ENCODE assay signal across 8 cellular contexts in the genomic region with DNA sequence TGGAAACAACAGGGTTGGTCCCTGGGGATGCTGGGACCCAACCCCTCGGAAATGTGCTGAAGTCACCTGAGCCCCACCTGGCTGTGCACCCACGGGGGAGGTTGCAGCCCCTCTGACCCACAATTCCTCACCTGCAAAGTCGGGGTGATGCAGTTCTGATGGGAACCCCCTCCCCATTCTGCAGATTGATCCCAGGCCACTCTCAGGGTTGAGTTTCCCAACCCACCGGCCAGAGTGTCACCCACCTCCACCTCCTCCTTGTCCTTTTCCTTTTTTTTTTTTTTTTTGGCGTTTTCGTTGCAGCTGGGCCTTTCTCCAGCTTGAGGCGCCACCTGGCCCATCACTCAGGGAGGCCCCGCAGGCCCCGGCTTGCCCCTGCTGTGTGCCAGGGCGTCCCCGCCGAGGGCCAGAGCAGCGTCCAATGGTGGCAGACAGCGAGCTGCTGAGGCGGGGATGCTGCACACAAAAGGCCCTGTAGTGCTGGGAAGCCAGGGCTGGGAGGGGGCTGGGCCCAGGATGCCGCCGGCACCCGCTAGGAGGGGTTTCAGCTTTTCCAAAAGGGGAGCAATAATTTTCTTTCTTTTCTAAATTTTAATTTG. TPM values are rescaled to one million over a fixed set of nuclear protein-coding genes. Genes with fewer than 3 reads are reported as not detected.
DNase-seq lines count a peak whose midpoint lies in the region; ATAC-seq and TF ChIP-seq lines count a peak whose summit lies in the region.

No MANE protein-coding gene starts in this region.

- peak overlapping the region in 1 of 2 experiments; percentile 2; a peak in 1 of 4 replicates for H3K4me3 ChIP-seq in SK-N-SH (ENCODE audit: low read depth in 2 of 2, low read length in 1 of 2)
- no peak overlapping the region for H3K4me3 ChIP-seq in testis

- ATAC-seq in activated CD4-positive, CD25-positive, alpha-beta regulatory T cell treated with anti-CD3 and anti-CD28 coated beads, Interleukin-2, amount 50 U/mL, for 24 hours: no peak

- H3K27me3 ChIP-seq in SK-N-SH (ENCODE audit: insufficient read depth) (no peaks in the 10 kb centered on the region), testis (no peaks in the 10 kb centered on the region)

- H3K9me3 ChIP-seq in SK-N-SH: no peaks in the 10 kb centered on the region
- no peaks in the 10 kb centered on the region for H3K9me3 ChIP-seq in testis

- H3K9me2 ChIP-seq in SK-N-SH: no peaks in the 10 kb centered on the region

- H4K20me1 ChIP-seq in SK-N-SH (ENCODE audit: insufficient read depth): peaks cover 5% of the 10 kb centered on the region; the same call in 1 of the 2 replicates

- 0 out of 4 replicates have a peak, but pooled peaks of 1 of the 2 experiments have one; percentile 31 for TF ChIP-seq EP300 in SK-N-SH (IDR thresholded peaks at IDR 0.05; ENCODE audit: borderline replicate concordance in 1 of 2, low read depth in 1 of 2, low read length in 1 of 2)

- no peak overlapping the region for H3K9ac ChIP-seq in SK-N-SH

- H3K79me2 ChIP-seq in SK-N-SH (ENCODE audit: insufficient read depth): peaks cover 45% of the 10 kb centered on the region

- no peak overlapping the region for H2AFZ ChIP-seq in SK-N-SH (ENCODE audit: low read depth)

- peak; percentile 8 to 96 (median 87) for DNase-seq in NCI-H1417 (lab: John Stamatoyannopoulos, UW)
- DNase-seq in SK-N-SH: peak; percentile 87
- peak; percentile 54 for DNase-seq in inferior parietal cortex (ENCODE audit: extremely low spot score)
- peak; percentile 64 for DNase-seq in testis
- no peak for DNase-seq in cerebellar cortex (ENCODE audit: low spot score)
- no peak for DNase-seq in activated CD4-positive, CD25-positive, alpha-beta regulatory T cell treated with anti-CD3 and anti-CD28 coated beads, Interleukin-2, amount 50 U/mL, for 72 hours
- DNase-seq in HuH-7 (ENCODE audit: low spot score): no peak

- TF ChIP-seq POLR2A in testis (IDR thresholded peaks at IDR 0.05): no peak

- H3K36me3 ChIP-seq in SK-N-SH (replicated peaks in 1 of 2; ENCODE audit: control insufficient read depth in 1 of 2, insufficient read depth in 2 of 2, low read length in 1 of 2) (peaks cover 5 to 27% of the 10 kb centered on the region in 2 experiments), testis (ENCODE audit: low read depth, missing control alignments) (no peaks in the 10 kb centered on the region)

- peak overlapping the region; percentile 43; the same call in 1 of the 2 replicates for H3K4me2 ChIP-seq in SK-N-SH

- intact Hi-C loops in testis (cut with DNase I; ENCODE audit: low total_unique reads): no loop called here

- peaks cover 20% of the 10 kb centered on the region for H3F3A ChIP-seq in SK-N-SH (replicated peaks; ENCODE audit: insufficient read depth)

- POLR2A ChIA-PET in SK-N-SH (lab: Yijun Ruan, JAX): interaction anchor here (0.6 kb wide), 1 partner anchor 13 kb away, joined by 3 read pairs; no protein-coding TSS in a partner anchor

- H3K4me1 ChIP-seq in SK-N-SH (ENCODE audit: control insufficient read depth in 1 of 2, insufficient read depth in 2 of 2, low read depth in 1 of 2, low read length in 1 of 2): peaks cover 17 to 56% of the 10 kb centered on the region in 2 experiments; a peak in 2 of 4 replicates
- peaks cover 41% of the 10 kb centered on the region for H3K4me1 ChIP-seq in testis

- 49% methylated on average over 17 of the region's 18 CpGs for WGBS in SK-N-SH (ENCODE audit: low lambda C conversion rate)
- 26 to 42% methylated on average over 18 of the region's 18 CpGs for WGBS in testis, 2 donors

- TF ChIP-seq RAD21 in SK-N-SH (IDR thresholded peaks at IDR 0.05; ENCODE audit: low read length): no peak

- CTCF ChIA-PET in SK-N-SH (lab: Yijun Ruan, JAX): interaction anchor here (0.9 to 4.5 kb wide), 5 partner anchors 10 to 94 kb away, joined by 3 to 23 read pairs (median 6); no protein-coding TSS in a partner anchor

- H3K27ac ChIP-seq in SK-N-SH (ENCODE audit: low read depth in 2 of 2, low read length in 1 of 2) (peak overlapping the region; percentile 12 to 99; a peak in 3 of 4 replicates), testis (peak overlapping the region; percentile 42 to 76)

- TF ChIP-seq CTCF in SK-N-SH (IDR thresholded peaks at IDR 0.05) (no peak), testis (IDR thresholded peaks at IDR 0.05) (no peak)

TF ChIP-seq in SK-N-SH, 30 proteins besides CTCF, POLR2A, EP300 and RAD21:
- TF ChIP-seq POLR2AphosphoS5 (IDR thresholded peaks at IDR 0.05; ENCODE audit: low read depth, low read length) (no peak), MEF2A (IDR thresholded peaks at IDR 0.05; ENCODE audit: borderline replicate concordance, low read depth) (no peak), CHD2 (IDR thresholded peaks at IDR 0.05; ENCODE audit: low read length, partially characterized antibody) (peak; percentile 24), FOXJ3 (CRISPR knock-in tag; IDR thresholded peaks at IDR 0.05) (0 out of 2 replicates have a peak, but pooled peaks have one; percentile 41)
TF ChIP-seq in SK-N-SH: peak in this region for 2.

RNA-seq across cellular contexts. Expression of gene PIK3R2, which starts 4.6 kb away (rescaled TPM):
- polyA plus RNA-seq in SK-N-SH (2012; rRNA removed): 27.5 and 36.6 TPM in 2 replicates
- 17.4 and 30.3 TPM in 2 replicates for polyA plus RNA-seq in SK-N-SH (2012; cell fraction: cytosol; rRNA removed)
- 52.1 and 53.0 TPM in 2 replicates for polyA plus RNA-seq in SK-N-SH (2012; cell fraction: nucleus; rRNA removed)
- total RNA-seq in testis: 10 to 100 TPM; 87.6 to 94.3 TPM
- polyA plus RNA-seq in testis (ENCODE audit: insufficient read depth, low read depth, low replicate concordance): 21.0 TPM

RNA-seq across cellular contexts. Expression of gene IFI30, which starts 16.0 kb away (rescaled TPM):
- polyA plus RNA-seq in SK-N-SH (2012; rRNA removed) (10.7 and 11.6 TPM in 2 replicates), testis (ENCODE audit: insufficient read depth, low read depth, low replicate concordance) (47.6 TPM)
- 4.4 and 6.7 TPM in 2 replicates for polyA plus RNA-seq in SK-N-SH (2012; cell fraction: cytosol; rRNA removed)
- polyA plus RNA-seq in SK-N-SH (2012; cell fraction: nucleus; rRNA removed): 4.5 and 5.5 TPM in 2 replicates
- total RNA-seq in testis: 1 to 10 TPM; 3.2 to 7.4 TPM

RNA-seq across cellular contexts. Expression of gene MPV17L2, which starts 35.5 kb away (rescaled TPM):
- polyA plus RNA-seq in SK-N-SH (2012; rRNA removed): 17.5 and 20.6 TPM in 2 replicates
- 9.7 and 13.5 TPM in 2 replicates for polyA plus RNA-seq in SK-N-SH (2012; cell fraction: cytosol; rRNA removed)
- polyA plus RNA-seq in SK-N-SH (2012; cell fraction: nucleus; rRNA removed): 8.2 and 8.6 TPM in 2 replicates
- total RNA-seq in testis: 10 to 100 TPM; 15.2 to 15.8 TPM
- polyA plus RNA-seq in testis (ENCODE audit: insufficient read depth, low read depth, low replicate concordance): 11.2 TPM

RNA-seq across cellular contexts. Expression of gene RAB3A, which starts 46.3 kb away (rescaled TPM):
- polyA plus RNA-seq in SK-N-SH (2012; rRNA removed) (9.1 and 9.7 TPM in 2 replicates), testis (ENCODE audit: insufficient read depth, low read depth, low replicate concordance) (6.3 TPM)
- polyA plus RNA-seq in SK-N-SH (2012; cell fraction: cytosol; rRNA removed): 7.7 and 10.0 TPM in 2 replicates
- polyA plus RNA-seq in SK-N-SH (2012; cell fraction: nucleus; rRNA removed): 13.1 and 19.6 TPM in 2 replicates
- total RNA-seq in testis: 1 to 10 TPM; 2.8 to 4.6 TPM

RNA-seq across cellular contexts. Expression of gene MAST3, which starts 60.0 kb away (rescaled TPM):
- 3.1 and 4.5 TPM in 2 replicates for polyA plus RNA-seq in SK-N-SH (2012; rRNA removed)
- polyA plus RNA-seq in SK-N-SH (2012; cell fraction: cytosol; rRNA removed): 1.9 and 3.1 TPM in 2 replicates
- 12.8 and 17.8 TPM in 2 replicates for polyA plus RNA-seq in SK-N-SH (2012; cell fraction: nucleus; rRNA removed)
- 10 to 100 TPM in 1 of 2 donors, 1 to 10 TPM in 1; 9.7 to 11.2 TPM for total RNA-seq in testis
- polyA plus RNA-seq in testis (ENCODE audit: insufficient read depth, low read depth, low replicate concordance): 5.0 TPM

Comparison
In these comparisons a context has a peak if more than half of its experiments do, and no peak if none do; other contexts are left out.
1. DNase-seq: peak in NCI-H1417 (3 of 3), SK-N-SH (single experiment), inferior parietal cortex (single experiment) and testis (single experiment); none in cerebellar cortex (single experiment), activated CD4-positive, CD25-positive, alpha-beta regulatory T cell treated with anti-CD3 and anti-CD28 coated beads, Interleukin-2, amount 50 U/mL, for 72 hours (single experiment) and HuH-7 (single experiment).